14 cellular contexts compared by ENCODE assay signal in genomic region chr3:119350114-119350513, GRCh38. TPM values are rescaled to one million over a fixed set of nuclear protein-coding genes. Genes with fewer than 3 reads are reported as not detected.
DNase-seq lines count a peak whose midpoint lies in the region; ATAC-seq and TF ChIP-seq lines count a peak whose summit lies in the region.
"Had no signal": no experiment of that assay in that cellular context is flagged by ENCODE, and none has a peak within 500 bp of the region (broad histone marks: within the 10 kb centered on the region; RNA-seq: fewer than 3 reads in every experiment).

No MANE protein-coding gene starts in this region.

- intact Hi-C loops in CD4-positive, alpha-beta T cell (cut with DNase I, micrococcal nuclease): loop anchor here (5.0 kb wide), 2 partner anchors 133 to 203 kb away; partner anchors contain the start of gene TEX55 (in 1 of the 2)
- intact Hi-C loops in left cardiac atrium (cut with DNase I): loop anchor here in 1 of 2 donors (5.0 kb wide), 1 partner anchor 73 kb away; no protein-coding TSS in a partner anchor

- H3K4me3 Mint-ChIP-seq in CD4-positive, alpha-beta T cell: no peak overlapping the region
- H3K4me3 Mint-ChIP-seq in neural crest cell: peak overlapping the region; percentile 66

- no peak for TF ChIP-seq CTCF in CD4-positive, alpha-beta T cell (IDR thresholded peaks at IDR 0.05)
- TF ChIP-seq CTCF in neural crest cell (conservative IDR thresholded peaks at IDR 0.05): no peak

- ATAC-seq in CD4-positive, alpha-beta T cell (ENCODE audit: poor library complexity): no peak
- ATAC-seq in left cardiac atrium: peak in 1 of 2 donors; percentile 56
- no peak for ATAC-seq in activated CD4-positive, CD25-positive, alpha-beta regulatory T cell treated with anti-CD3 and anti-CD28 coated beads, Interleukin-2, amount 50 U/mL, for 24 hours
- no peak for ATAC-seq in stimulated activated naive CD8-positive, alpha-beta T cell treated with anti-CD3 and anti-CD28 coated beads, Interleukin-15, Interleukin-2, amounts not matched to agents 100 U/mL and 50 U/mL, for 24 hours
- ATAC-seq: activated naive CD4-positive, alpha-beta T cell treated with anti-CD3 and anti-CD28 coated beads, Interleukin-2, amount 50 U/mL, for 72 hours had no signal

- H3K27ac ChIP-seq in CD4-positive, alpha-beta T cell (ENCODE audit: low read depth, low read length): no peak overlapping the region

- no peak for DNase-seq in CD4-positive, alpha-beta T cell
- DNase-seq in UCSD-AML1 (lab: John Stamatoyannopoulos, UW; ENCODE audit: unreplicated experiment) (peak; percentile 46), left cardiac atrium (peak; percentile 52), neural crest cell (ENCODE audit: low read depth, low spot score) (peak; percentile 9), AG08396 (ENCODE audit: low spot score) (no peak), germinal center (ENCODE audit: low spot score) (no peak)
- DNase-seq in stimulated activated naive CD8-positive, alpha-beta T cell treated with anti-CD3 and anti-CD28 coated beads, Interleukin-15, Interleukin-2, amounts not matched to agents 100 U/mL and 50 U/mL, for 24 hours: no peak
- DNase-seq: activated CD4-positive, alpha-beta T cell treated with anti-CD3 and anti-CD28 coated beads, Interleukin-2, amount 50 U/mL, for 48 hours; GDM1; GOT3; MG63; NCI-H524 treated with DMSO at 0.1 percent for 48 hours had no signal

- CTCF ChIA-PET in CD4-positive, alpha-beta T cell (lab: Charles Lee): no interaction called here

- H3K4me1 Mint-ChIP-seq in CD4-positive, alpha-beta T cell (ENCODE audit: low read depth): peaks cover 45% of the 10 kb centered on the region
- H3K4me1 Mint-ChIP-seq in neural crest cell: peaks cover 59% of the 10 kb centered on the region

- POLR2A ChIA-PET in CD4-positive, alpha-beta T cell (lab: Charles Lee): interaction anchor here (1.1 kb wide), 1 partner anchor 55 kb away, joined by 4 read pairs; no protein-coding TSS in a partner anchor

- no peaks in the 10 kb centered on the region for H3K9me3 Mint-ChIP-seq in CD4-positive, alpha-beta T cell
- no peaks in the 10 kb centered on the region for H3K9me3 Mint-ChIP-seq in neural crest cell
- H3K9me3 Mint-ChIP-seq: activated naive CD4-positive, alpha-beta T cell treated with anti-CD3 and anti-CD28 coated beads, Interleukin-2, amount 50 U/mL, for 72 hours had no signal

- H3K27me3 ChIP-seq in CD4-positive, alpha-beta T cell (ENCODE audit: control insufficient read depth, insufficient read depth, low read length): no peaks in the 10 kb centered on the region
- H3K27me3 ChIP-seq: MG63 had no signal

- no peaks in the 10 kb centered on the region for H3K9me3 ChIP-seq in CD4-positive, alpha-beta T cell (ENCODE audit: control insufficient read depth, low read length)
- H3K9me3 ChIP-seq: MG63 had no signal

- no peaks in the 10 kb centered on the region for H3K36me3 Mint-ChIP-seq in CD4-positive, alpha-beta T cell (ENCODE audit: low read depth)
- H3K36me3 Mint-ChIP-seq in neural crest cell (ENCODE audit: low read depth): peaks cover 4% of the 10 kb centered on the region
- H3K36me3 Mint-ChIP-seq: activated naive CD4-positive, alpha-beta T cell treated with anti-CD3 and anti-CD28 coated beads, Interleukin-2, amount 50 U/mL, for 72 hours had no signal

- no peaks in the 10 kb centered on the region for H3K27me3 Mint-ChIP-seq in CD4-positive, alpha-beta T cell
- no peaks in the 10 kb centered on the region for H3K27me3 Mint-ChIP-seq in neural crest cell (ENCODE audit: low read depth)

- H3K27ac Mint-ChIP-seq in CD4-positive, alpha-beta T cell: peak overlapping the region; percentile 21
- H3K27ac Mint-ChIP-seq in neural crest cell (ENCODE audit: unreplicated experiment): peak overlapping the region; percentile 97
- H3K27ac Mint-ChIP-seq: activated naive CD4-positive, alpha-beta T cell treated with anti-CD3 and anti-CD28 coated beads, Interleukin-2, amount 50 U/mL, for 72 hours had no signal

RNA-seq across cellular contexts. Expression of gene ARHGAP31, which starts 55.9 kb away (rescaled TPM):
- total RNA-seq in CD4-positive, alpha-beta T cell: 1 to 10 TPM; 2.4 to 2.9 TPM
- total RNA-seq in left cardiac atrium (10 to 100 TPM; 33.5 to 44.0 TPM), neural crest cell (5.4 and 6.3 TPM in 2 replicates)

Comparison
In these comparisons a context has a peak if more than half of its experiments do, and no peak if none do; other contexts are left out.
1. DNase-seq: peak in UCSD-AML1 (single experiment), left cardiac atrium (single experiment) and neural crest cell (single experiment); none in CD4-positive, alpha-beta T cell (0 of 10), stimulated activated naive CD8-positive, alpha-beta T cell treated with anti-CD3 and anti-CD28 coated beads, Interleukin-15, Interleukin-2, amounts not matched to agents 100 U/mL and 50 U/mL, for 24 hours (single experiment), AG08396 (single experiment) and germinal center (single experiment).